Comparison of ENCODE assay signal across 1 cellular context in the genomic region with DNA sequence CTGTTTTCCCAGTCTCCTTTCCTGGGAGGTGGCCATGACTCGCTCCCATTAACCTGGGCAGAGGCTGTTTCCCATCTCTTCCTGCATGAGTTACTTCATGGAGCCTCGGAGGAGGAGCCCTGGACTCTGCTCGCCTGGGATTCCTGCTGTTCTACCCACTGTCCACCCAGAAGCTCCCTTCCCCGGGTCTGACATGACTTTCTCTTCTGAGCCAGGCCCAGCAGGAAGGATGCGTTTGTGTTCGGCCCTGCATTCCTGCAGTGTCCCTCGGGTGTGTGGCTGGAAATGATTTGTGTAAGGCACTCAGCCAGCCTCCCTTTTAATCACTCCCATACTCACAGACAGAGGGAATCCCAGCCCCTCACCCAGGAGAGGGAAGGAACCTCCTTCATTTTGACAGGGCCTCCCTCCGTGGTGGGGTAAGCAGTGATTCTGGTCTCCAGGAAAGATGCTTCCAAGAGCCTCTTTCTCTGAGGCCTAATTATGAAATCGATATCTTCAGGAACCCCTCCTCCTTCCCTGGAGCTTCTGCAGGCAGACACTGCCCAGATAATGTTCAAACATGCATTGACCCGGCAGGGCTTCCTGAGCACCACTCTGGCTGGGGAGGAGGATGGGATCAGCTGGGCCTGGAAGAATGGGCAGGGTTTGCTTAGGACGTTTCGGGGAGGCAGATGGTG.
TF ChIP-seq lines count a peak whose summit lies in the region.

No MANE protein-coding gene starts in this region.

TF ChIP-seq in IMR-90, 13 proteins besides CTCF, POLR2A, EP300 and RAD21:
- TF ChIP-seq MAFK (IDR thresholded peaks at IDR 0.05; ENCODE audit: low read depth, low read length), result no peak
- no peak for TF ChIP-seq RCOR1 (IDR thresholded peaks at IDR 0.05; ENCODE audit: insufficient replicate concordance, low read length)
- no peak for TF ChIP-seq MXI1 (IDR thresholded peaks at IDR 0.05; ENCODE audit: borderline replicate concordance, low read depth, low read length)
